In genomic region chr6:55474386-55474785, GRCh38 we compare ENCODE assay signal across 16 cellular contexts.
"Had no signal": no experiment of that assay in that cellular context is flagged by ENCODE, and none has a peak within 500 bp of the region (broad histone marks: within the 10 kb centered on the region; RNA-seq: fewer than 3 reads in every experiment).

No MANE protein-coding gene starts in this region.

- H3K4me3 ChIP-seq: coronary artery, gastroesophageal sphincter, heart right ventricle, thyroid gland had no signal

- H3K4me1 ChIP-seq: gastroesophageal sphincter, heart right ventricle, thyroid gland had no signal

- H3K9me3 Mint-ChIP-seq: activated naive CD4-positive, alpha-beta T cell treated with anti-CD3 and anti-CD28 coated beads, Interleukin-2, amount 50 U/mL, for 24 hours had no signal

- H3K9me3 ChIP-seq: gastroesophageal sphincter, neutrophil, thyroid gland had no signal

- DNase-seq: activated CD4-positive, alpha-beta T cell treated with anti-CD3 and anti-CD28 coated beads, Interleukin-2, amount 50 U/mL, for 4 hours; activated effector memory CD4-positive, alpha-beta T cell treated with Interleukin-2 at 50 U/mL for 16 hours; activated T-cell treated with anti-CD3 and anti-CD28 coated beads, Interleukin-2, amount 50 U/mL, for 1 hour; heart right ventricle; posterior cingulate gyrus; stimulated activated CD4-positive, alpha-beta T cell treated with anti-CD3 and anti-CD28 coated beads, Interleukin-15, amount 100 ng/mL, for 24 hours; stimulated activated CD4-positive, alpha-beta T cell treated with anti-CD3 and anti-CD28 coated beads, Interleukin-4, amount 100 ng/mL, for 1 hour; stimulated activated naive B cell treated with anti-CD40 and anti-IgM and Interleukin-4, amounts not matched to agents 10 μg/mL and 1 μg/mL and 100 μg/mL, for 72 hours; SW 1271; thyroid gland had no signal

- H3K27me3 Mint-ChIP-seq: activated naive CD4-positive, alpha-beta T cell treated with anti-CD3 and anti-CD28 coated beads, Interleukin-2, amount 50 U/mL, for 24 hours; central memory CD8-positive, alpha-beta T cell; stimulated activated naive B cell treated with anti-CD40 and anti-IgM and Interleukin-4, amounts not matched to agents 10 μg/mL and 1 μg/mL and 100 μg/mL, for 72 hours had no signal

- H3K36me3 Mint-ChIP-seq: activated naive CD4-positive, alpha-beta T cell treated with anti-CD3 and anti-CD28 coated beads, Interleukin-2, amount 50 U/mL, for 24 hours; stimulated activated naive B cell treated with anti-CD40 and anti-IgM and Interleukin-4, amounts not matched to agents 10 μg/mL and 1 μg/mL and 100 μg/mL, for 72 hours had no signal

- H3K27ac Mint-ChIP-seq: activated naive CD4-positive, alpha-beta T cell treated with anti-CD3 and anti-CD28 coated beads, Interleukin-2, amount 50 U/mL, for 24 hours; stimulated activated naive B cell treated with anti-CD40 and anti-IgM and Interleukin-4, amounts not matched to agents 10 μg/mL and 1 μg/mL and 100 μg/mL, for 72 hours had no signal

- H3K27ac ChIP-seq: coronary artery, gastroesophageal sphincter, heart right ventricle, neutrophil, thyroid gland had no signal

- H3K4me1 Mint-ChIP-seq: activated naive CD4-positive, alpha-beta T cell treated with anti-CD3 and anti-CD28 coated beads, Interleukin-2, amount 50 U/mL, for 24 hours; central memory CD8-positive, alpha-beta T cell; stimulated activated naive B cell treated with anti-CD40 and anti-IgM and Interleukin-4, amounts not matched to agents 10 μg/mL and 1 μg/mL and 100 μg/mL, for 72 hours had no signal

- H3K36me3 ChIP-seq: gastroesophageal sphincter, heart right ventricle, neutrophil, thyroid gland had no signal

- H3K27me3 ChIP-seq: gastroesophageal sphincter, heart right ventricle, neutrophil, thyroid gland had no signal

- ATAC-seq: activated CD4-positive, CD25-positive, alpha-beta regulatory T cell treated with anti-CD3 and anti-CD28 coated beads, Interleukin-2, amount 50 U/mL, for 24 hours; gastroesophageal sphincter; heart right ventricle; stimulated activated naive B cell treated with anti-CD40 and anti-IgM and Interleukin-4, amounts not matched to agents 10 μg/mL and 1 μg/mL and 100 μg/mL, for 72 hours had no signal

- H3K4me3 Mint-ChIP-seq: activated naive CD4-positive, alpha-beta T cell treated with anti-CD3 and anti-CD28 coated beads, Interleukin-2, amount 50 U/mL, for 24 hours; central memory CD8-positive, alpha-beta T cell; stimulated activated naive B cell treated with anti-CD40 and anti-IgM and Interleukin-4, amounts not matched to agents 10 μg/mL and 1 μg/mL and 100 μg/mL, for 72 hours had no signal
